8 cellular contexts compared by ENCODE assay signal in the genomic region with DNA sequence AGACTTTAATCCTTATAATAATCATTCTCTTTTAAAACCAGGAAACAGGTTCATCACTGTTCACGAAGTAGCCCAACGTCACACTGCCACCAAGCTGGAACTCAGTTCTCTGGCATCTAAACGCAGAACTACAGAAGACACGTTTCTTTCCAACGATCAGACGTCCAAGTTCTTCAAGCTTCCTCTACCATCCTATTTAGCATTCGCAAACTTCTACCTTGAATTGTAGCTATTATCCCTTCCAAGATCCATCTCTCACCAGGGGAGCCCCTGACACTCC. TPM values are rescaled to one million over a fixed set of nuclear protein-coding genes. Genes with fewer than 3 reads are reported as not detected.
A peak's percentile ranks its signal among the peaks of the same experiment; 100 is the strongest.
DNase-seq lines count a peak whose midpoint lies in the region; ATAC-seq and FAIRE-seq lines count a peak whose summit lies in the region.

No MANE protein-coding gene starts in this region.

- no peaks in the 10 kb centered on the region for H3K27me3 ChIP-seq in SJSA1 (replicated peaks)
- no peaks in the 10 kb centered on the region for H3K27me3 ChIP-seq in stomach smooth muscle (ENCODE audit: control insufficient read depth in 1 of 2, insufficient read depth in 2 of 2, low read length in 2 of 2)

- ATAC-seq in GM19328 (IDR thresholded peaks at IDR 0.05; ENCODE audit: unreplicated experiment) (peak; percentile 20), HG03342 (IDR thresholded peaks at IDR 0.05; ENCODE audit: unreplicated experiment) (peak; percentile 24), left colon (peak; percentile 73)

- H3K4me1 ChIP-seq in SJSA1 (replicated peaks) = peaks cover 19% of the 10 kb centered on the region
- H3K4me1 ChIP-seq in stomach smooth muscle (ENCODE audit: control insufficient read depth, insufficient read depth, low read length) = peaks cover 3% of the 10 kb centered on the region

- H3K36me3 ChIP-seq in SJSA1 (no peaks in the 10 kb centered on the region), stomach smooth muscle (ENCODE audit: control insufficient read depth in 2 of 2, insufficient read depth in 2 of 2, low read length in 2 of 2) (no peaks in the 10 kb centered on the region)

- H3K27ac ChIP-seq in SJSA1 = peak overlapping the region; percentile 92
- peak overlapping the region; percentile 87 for H3K27ac ChIP-seq in stomach smooth muscle (ENCODE audit: low read length)

- peak; percentile 47 for DNase-seq in COLO829 (ENCODE audit: low spot score)
- DNase-seq in SJSA1 (ENCODE audit: low read depth in 1 of 2, low spot score in 2 of 2) = no peak
- DNase-seq in cerebellar cortex (ENCODE audit: low spot score) = peak; percentile 84
- peak; percentile 41 to 51 for DNase-seq in left colon
- DNase-seq in HTR-8/SVneo (ENCODE audit: insufficient read length, low spot score) = no peak

- intact Hi-C loops in left colon (cut with DNase I, micrococcal nuclease) = no loop called here

- H3K9me3 ChIP-seq in SJSA1 (replicated peaks) (no peaks in the 10 kb centered on the region), stomach smooth muscle (ENCODE audit: control insufficient read depth in 2 of 2, low read length in 2 of 2) (no peaks in the 10 kb centered on the region)

- H3K4me3 ChIP-seq in SJSA1 (peak overlapping the region; percentile 57), stomach smooth muscle (ENCODE audit: low read length in 2 of 2) (peak overlapping the region; percentile 85 to 96)

- FAIRE-seq in HTR-8/SVneo (lab: Jason Lieb, UNC) = no peak

- H3K9ac ChIP-seq in stomach smooth muscle (ENCODE audit: low read length in 2 of 2) = peak overlapping the region; percentile 88 to 94

RNA-seq across cellular contexts. Expression of a gene that starts 0.6 kb away (rescaled TPM):
- 10.4 and 11.4 TPM in 2 replicates for total RNA-seq in SJSA1 (2014; rRNA removed; shearing (Covaris generic))
- 1 to 10 TPM; 4.6 to 4.9 TPM for total RNA-seq in left colon

RNA-seq across cellular contexts. Expression of a gene that starts 27.2 kb away (rescaled TPM):
- total RNA-seq in SJSA1 (2014; rRNA removed; shearing (Covaris generic)) = 7,646 and 7,733 TPM in 2 replicates
- 100 to 1,000 TPM; 137 to 290 TPM for total RNA-seq in left colon

Comparison
In these comparisons a context has a peak if more than half of its experiments do, and no peak if none do; other contexts are left out.
1. DNase-seq: peak in COLO829 (single experiment), cerebellar cortex (single experiment) and left colon (2 of 2); none in SJSA1 (0 of 2) and HTR-8/SVneo (single experiment).
2. ATAC-seq: peak in every context shown above with its lines; median percentile 73 in left colon; 24 in HG03342; 20 in GM19328.
3. RNA of a gene that starts 27.2 kb away (total RNA-seq): 7,646 to 7,733 TPM in SJSA1; 137 to 290 TPM in left colon; every median in the first group is over 10 times any median in the second.